In genomic region chr3:31777887-31778286, GRCh38 we compare ENCODE assay signal across 1 cellular context.
TF ChIP-seq lines count a peak whose summit lies in the region.

No MANE protein-coding gene starts in this region.

TF ChIP-seq in H1, 55 proteins besides CTCF, POLR2A, EP300 and RAD21 (continued from another document):
- TF ChIP-seq USF2 (IDR thresholded peaks at IDR 0.05; ENCODE audit: low read length) (no peak), ZNF274 (IDR thresholded peaks at IDR 0.05; ENCODE audit: borderline replicate concordance, extremely low read depth, low read length) (no peak), BRCA1 (IDR thresholded peaks at IDR 0.05; ENCODE audit: low read depth, low read length) (no peak), RFX5 (IDR thresholded peaks at IDR 0.05; ENCODE audit: borderline replicate concordance, low read depth, low read length) (no peak), CTBP2 (IDR thresholded peaks at IDR 0.05; ENCODE audit: borderline replicate concordance, insufficient read depth, insufficient read length, low read length) (no peak), FOSL1 (IDR thresholded peaks at IDR 0.05; ENCODE audit: insufficient read depth, low read depth, low read length) (no peak), SP2 (IDR thresholded peaks at IDR 0.05; ENCODE audit: low read length) (no peak), TEAD4 (IDR thresholded peaks at IDR 0.05; ENCODE audit: low read depth, low read length) (no peak), E2F6 (IDR thresholded peaks at IDR 0.05) (no peak), POU5F1 (IDR thresholded peaks at IDR 0.05; ENCODE audit: low read depth, low read length) (no peak), HDAC2 (IDR thresholded peaks at IDR 0.05; ENCODE audit: borderline replicate concordance in 1 of 2, low read depth in 2 of 2, low read length in 2 of 2) (no peak), TBP (IDR thresholded peaks at IDR 0.05; ENCODE audit: low read depth, low read length) (no peak), SRF (IDR thresholded peaks at IDR 0.05; ENCODE audit: low read depth, low read length) (no peak)
- TF ChIP-seq, protein P1, sequence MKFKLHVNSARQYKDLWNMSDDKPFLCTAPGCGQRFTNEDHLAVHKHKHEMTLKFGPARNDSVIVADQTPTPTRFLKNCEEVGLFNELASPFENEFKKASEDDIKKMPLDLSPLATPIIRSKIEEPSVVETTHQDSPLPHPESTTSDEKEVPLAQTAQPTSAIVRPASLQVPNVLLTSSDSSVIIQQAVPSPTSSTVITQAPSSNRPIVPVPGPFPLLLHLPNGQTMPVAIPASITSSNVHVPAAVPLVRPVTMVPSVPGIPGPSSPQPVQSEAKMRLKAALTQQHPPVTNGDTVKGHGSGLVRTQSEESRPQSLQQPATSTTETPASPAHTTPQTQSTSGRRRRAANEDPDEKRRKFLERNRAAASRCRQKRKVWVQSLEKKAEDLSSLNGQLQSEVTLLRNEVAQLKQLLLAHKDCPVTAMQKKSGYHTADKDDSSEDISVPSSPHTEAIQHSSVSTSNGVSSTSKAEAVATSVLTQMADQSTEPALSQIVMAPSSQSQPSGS (IDR thresholded peaks at IDR 0.05; ENCODE audit: low read length): no peak
